In the genomic region with DNA sequence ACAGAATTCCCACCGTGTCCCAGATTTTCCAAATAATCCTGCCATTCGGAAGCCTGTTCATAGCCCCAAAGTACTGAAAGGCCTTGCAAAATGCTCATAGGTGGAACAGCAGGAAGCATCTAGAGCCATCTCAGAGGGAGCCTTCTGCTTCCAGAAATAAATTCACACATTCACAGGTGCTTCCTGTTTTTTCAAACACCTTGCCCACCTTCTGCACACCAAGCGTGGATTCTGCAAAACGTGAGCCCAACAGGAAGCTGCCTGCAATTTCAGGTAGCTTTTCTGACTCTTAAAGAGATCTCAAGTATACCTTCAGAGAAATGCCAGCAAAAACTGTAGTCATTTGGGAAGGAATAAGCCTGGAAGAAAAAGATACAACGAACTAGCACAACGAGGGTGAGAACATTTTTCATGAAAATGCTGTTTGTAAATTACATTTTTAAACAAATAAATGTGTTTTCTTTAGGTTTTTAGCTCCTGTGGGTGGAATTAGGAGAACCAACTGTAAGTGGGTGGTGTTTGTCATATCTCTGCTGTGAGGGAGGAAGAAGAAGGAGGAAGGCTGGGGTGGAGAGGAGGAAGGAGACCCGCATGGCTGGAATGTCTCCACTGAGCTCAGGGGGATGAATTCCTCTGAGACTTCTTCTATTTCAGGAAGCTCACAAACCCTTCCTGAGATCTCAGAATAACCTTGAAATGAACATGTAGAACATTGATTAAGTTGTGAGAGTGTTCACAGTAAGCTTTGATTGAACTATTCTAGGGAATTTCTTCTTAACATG, we compare ENCODE assay signal across 11 cellular contexts. TPM values are rescaled to one million over a fixed set of nuclear protein-coding genes. Genes with fewer than 3 reads are reported as not detected.
DNase-seq lines count a peak whose midpoint lies in the region; ATAC-seq and TF ChIP-seq lines count a peak whose summit lies in the region.
"Had no signal": no experiment of that assay in that cellular context is flagged by ENCODE, and none has a peak within 500 bp of the region (broad histone marks: within the 10 kb centered on the region; RNA-seq: fewer than 3 reads in every experiment).

IFNG-AS1 (plus strand) TSS at position 264 of the 782 bp plus-strand sequence.

- peaks cover 11 to 24% of the 10 kb centered on the region in 2 donors for H3K27me3 Mint-ChIP-seq in natural killer cell (ENCODE audit: low read depth in 2 of 2)

- no peaks in the 10 kb centered on the region for H3K9me2 ChIP-seq in OCI-LY1 (ENCODE audit: low read depth, low read length)
- H3K9me2 ChIP-seq in GM23248 (ENCODE audit: insufficient read depth): no peaks in the 10 kb centered on the region

- no peaks in the 10 kb centered on the region for H3K9me3 Mint-ChIP-seq in natural killer cell

- DNase-seq in NK-92 treated with Interleukin-12 subunit alpha and Interleukin-12 subunit beta, amount 100 ng/mL, for 24 hours (lab: John Stamatoyannopoulos, UW): peak; percentile 30
- DNase-seq in NK-92 (lab: John Stamatoyannopoulos, UW; ENCODE audit: unreplicated experiment) (no peak), natural killer cell (no peak), NCI-H82 treated with DMSO at 0.1 percent for 48 hours (lab: John Stamatoyannopoulos, UW; ENCODE audit: unreplicated experiment) (no peak), GM23248 (no peak)
- DNase-seq: NCI-H510A, WERI-Rb-1 had no signal

- H3K4me1 Mint-ChIP-seq in natural killer cell: peaks cover 11% of the 10 kb centered on the region in 2 donors

- H3K9me3 ChIP-seq in OCI-LY1 (ENCODE audit: low read length) (no peaks in the 10 kb centered on the region), GM23248 (ENCODE audit: low read depth) (no peaks in the 10 kb centered on the region)

- H2AFZ ChIP-seq in OCI-LY1 (ENCODE audit: low read length) (0 out of 2 replicates have a peak within 1 kb of the TSS, but pooled peaks have one; percentile 56), GM23248 (no peak within 1 kb of the TSS)

- 62 to 66% methylated on average over 7 of the region's 7 CpGs for WGBS in GM23248 (ENCODE audit: low coverage in 1 of 2, low lambda C conversion rate in 2 of 2, missing lambda C conversion rate in 2 of 2), 2 experiments

- peak within 1 kb of the TSS; percentile 70 for H3K4me2 ChIP-seq in OCI-LY1 (ENCODE audit: low read length)
- H3K4me2 ChIP-seq in GM23248 (ENCODE audit: unreplicated experiment): no peak within 1 kb of the TSS

- no peaks in the 10 kb centered on the region for H4K20me1 ChIP-seq in OCI-LY1 (ENCODE audit: insufficient read depth, low read length)
- H4K20me1 ChIP-seq in GM23248 (ENCODE audit: insufficient read depth): no peaks in the 10 kb centered on the region

- TF ChIP-seq CTCF in OCI-LY1 (IDR thresholded peaks at IDR 0.05; ENCODE audit: low read length) (no peak), natural killer cell (IDR thresholded peaks at IDR 0.05) (no peak)

- peaks cover 25% of the 10 kb centered on the region; the same call in 1 of the 2 replicates for H3K79me2 ChIP-seq in OCI-LY1 (ENCODE audit: insufficient read depth, low read length)
- no peaks in the 10 kb centered on the region for H3K79me2 ChIP-seq in GM23248 (ENCODE audit: insufficient read depth)

- peak within 1 kb of the TSS; percentile 45 for H3K4me3 Mint-ChIP-seq in natural killer cell

- intact Hi-C loops in natural killer cell (cut with micrococcal nuclease): no loop called here

- in situ Hi-C loops in GM23248 (cut with MboI): no loop called here

- H3K4me3 ChIP-seq in OCI-LY1 (ENCODE audit: low read depth, low read length, poor library complexity, severe bottlenecking) (peak within 1 kb of the TSS; percentile 66), GM23248 (no peak within 1 kb of the TSS)

- peak within 1 kb of the TSS; percentile 46 to 56 for H3K27ac Mint-ChIP-seq in natural killer cell

- peak; percentile 34 for ATAC-seq in GM21786 (IDR thresholded peaks at IDR 0.05; ENCODE audit: unreplicated experiment)
- peak in 1 of 3 donors; percentile 38 for ATAC-seq in natural killer cell
- no peak for ATAC-seq in GM21515 (IDR thresholded peaks at IDR 0.05; ENCODE audit: unreplicated experiment)

- H3K9ac ChIP-seq in OCI-LY1 (ENCODE audit: low read length): peak within 1 kb of the TSS; percentile 75
- H3K9ac ChIP-seq in GM23248: no peak within 1 kb of the TSS

- H3K4me1 ChIP-seq in OCI-LY1 (ENCODE audit: insufficient read depth, low read length, severe bottlenecking) (peaks cover 70% of the 10 kb centered on the region), GM23248 (ENCODE audit: insufficient read depth) (no peaks in the 10 kb centered on the region)

- H3K27ac ChIP-seq in OCI-LY1 (ENCODE audit: low read depth, low read length, poor library complexity, severe bottlenecking) (peak within 1 kb of the TSS; percentile 94), GM23248 (no peak within 1 kb of the TSS)
- H3K27ac ChIP-seq: WERI-Rb-1 had no signal

- H3K36me3 Mint-ChIP-seq in natural killer cell: no peaks in the 10 kb centered on the region

- peaks cover 3% of the 10 kb centered on the region; the same call in 1 of the 2 replicates for H3K36me3 ChIP-seq in OCI-LY1 (ENCODE audit: insufficient read depth, low read length)
- no peaks in the 10 kb centered on the region for H3K36me3 ChIP-seq in GM23248 (ENCODE audit: low read depth)
- H3K36me3 ChIP-seq: WERI-Rb-1 had no signal

- H3K27me3 ChIP-seq in OCI-LY1 (ENCODE audit: insufficient read depth, low read length) (no peaks in the 10 kb centered on the region), GM23248 (replicated peaks; ENCODE audit: insufficient read depth) (no peaks in the 10 kb centered on the region)

- H3F3A ChIP-seq in OCI-LY1 (ENCODE audit: insufficient read depth, low read length) (no peaks in the 10 kb centered on the region), GM23248 (ENCODE audit: insufficient read depth) (no peaks in the 10 kb centered on the region)

RNA-seq across cellular contexts. Expression of gene IFNG-AS1, which starts in this region (rescaled TPM):
- 1 to 10 TPM; 1.4 to 2.4 (median 1.6) TPM for total RNA-seq in natural killer cell
- not detected in 2 replicates for total RNA-seq in GM23248 (2014; rRNA removed; shearing (Covaris generic))
- not detected in 2 replicates for polyA plus RNA-seq in GM23248 (2016; fragmentation: Nextera tagmentation; extraction: Ambion mirVana)
- total RNA-seq: bronchial epithelial cell had no signal
